In genomic region chr15:74383695-74384565, GRCh38 we compare ENCODE assay signal across 8 cellular contexts. TPM values are rescaled to one million over a fixed set of nuclear protein-coding genes. Genes with fewer than 3 reads are reported as not detected.
DNase-seq lines count a peak whose midpoint lies in the region; ATAC-seq, FAIRE-seq and TF ChIP-seq lines count a peak whose summit lies in the region.

No MANE protein-coding gene starts in this region.

- no peaks in the 10 kb centered on the region for H3K9me3 ChIP-seq in astrocyte (ENCODE audit: insufficient read depth, low read depth, low read length)

- peaks cover 41% of the 10 kb centered on the region for H3K4me1 ChIP-seq in astrocyte (ENCODE audit: insufficient read depth, low read length)

- DNase-seq in ELR (ENCODE audit: low read depth): peak; percentile 77
- DNase-seq in NAMALWA (ENCODE audit: low spot score): peak; percentile 53
- peak; percentile 73 for DNase-seq in astrocyte (ENCODE audit: low read depth)
- peak; percentile 76 for DNase-seq in stimulated activated CD4-positive, alpha-beta T cell treated with anti-CD3 and anti-CD28 coated beads, Interleukin-4, amount 100 ng/mL, for 1 hour
- DNase-seq in NCI-H1048 (lab: John Stamatoyannopoulos, UW): no peak
- DNase-seq in cerebellar cortex (ENCODE audit: low spot score): no peak
- DNase-seq in central memory CD4-positive, alpha-beta T cell: no peak

- H3K9ac ChIP-seq in astrocyte (ENCODE audit: low read length): peak overlapping the region; percentile 68

- H2AFZ ChIP-seq in astrocyte (ENCODE audit: low read depth, low read length): no peak overlapping the region

- H3K9me3 Mint-ChIP-seq in astrocyte (ENCODE audit: unreplicated experiment): no peaks in the 10 kb centered on the region

- no peaks in the 10 kb centered on the region for H3K27me3 Mint-ChIP-seq in astrocyte (ENCODE audit: low read depth, unreplicated experiment)

- H3K4me2 ChIP-seq in astrocyte (ENCODE audit: low read length): peak overlapping the region; percentile 55

- no peak for TF ChIP-seq CTCF in astrocyte (IDR thresholded peaks at IDR 0.05; ENCODE audit: insufficient read depth, low read depth, low read length)

- FAIRE-seq in astrocyte (lab: Jason Lieb, UNC): no peak

- no peaks in the 10 kb centered on the region for H3K27me3 ChIP-seq in astrocyte (ENCODE audit: insufficient read depth, low read length)

- H3K4me3 Mint-ChIP-seq in astrocyte (ENCODE audit: unreplicated experiment): peak overlapping the region; percentile 17

- no peaks in the 10 kb centered on the region for H3K36me3 ChIP-seq in astrocyte (ENCODE audit: insufficient read depth, low read length)

- no peaks in the 10 kb centered on the region for H3K79me2 ChIP-seq in astrocyte (ENCODE audit: insufficient read depth, low read length)

- H3K4me3 ChIP-seq in astrocyte (ENCODE audit: insufficient read depth, low read depth, low read length): no peak overlapping the region

- ATAC-seq in GM21717 (IDR thresholded peaks at IDR 0.05; ENCODE audit: unreplicated experiment): peak; percentile 41

- no peaks in the 10 kb centered on the region for H3K36me3 Mint-ChIP-seq in astrocyte (ENCODE audit: low read depth, unreplicated experiment)

- no peaks in the 10 kb centered on the region for H4K20me1 ChIP-seq in astrocyte (ENCODE audit: insufficient read depth, low read length)

- peaks cover 22% of the 10 kb centered on the region for H3K4me1 Mint-ChIP-seq in astrocyte (ENCODE audit: low read depth, unreplicated experiment)

- H3K27ac Mint-ChIP-seq in astrocyte (ENCODE audit: unreplicated experiment): peak overlapping the region; percentile 72

- H3K27ac ChIP-seq in astrocyte (ENCODE audit: low read depth, low read length): peak overlapping the region; percentile 74

RNA-seq across cellular contexts. Expression of gene CYP11A1, which starts 16.5 kb away (rescaled TPM):
- 0.43 and 0.60 TPM in 2 replicates for total RNA-seq in astrocyte

RNA-seq across cellular contexts. Expression of gene SEMA7A, which starts 49.8 kb away (rescaled TPM):
- 26.7 and 36.3 TPM in 2 replicates for total RNA-seq in astrocyte

Comparison
In these comparisons a context has a peak if more than half of its experiments do, and no peak if none do; other contexts are left out.
1. DNase-seq: peak in ELR (single experiment), NAMALWA (single experiment), astrocyte (single experiment) and stimulated activated CD4-positive, alpha-beta T cell treated with anti-CD3 and anti-CD28 coated beads, Interleukin-4, amount 100 ng/mL, for 1 hour (single experiment); none in NCI-H1048 (single experiment), cerebellar cortex (single experiment) and central memory CD4-positive, alpha-beta T cell (single experiment).